Comparison of ENCODE assay signal across 11 cellular contexts in the genomic region with DNA sequence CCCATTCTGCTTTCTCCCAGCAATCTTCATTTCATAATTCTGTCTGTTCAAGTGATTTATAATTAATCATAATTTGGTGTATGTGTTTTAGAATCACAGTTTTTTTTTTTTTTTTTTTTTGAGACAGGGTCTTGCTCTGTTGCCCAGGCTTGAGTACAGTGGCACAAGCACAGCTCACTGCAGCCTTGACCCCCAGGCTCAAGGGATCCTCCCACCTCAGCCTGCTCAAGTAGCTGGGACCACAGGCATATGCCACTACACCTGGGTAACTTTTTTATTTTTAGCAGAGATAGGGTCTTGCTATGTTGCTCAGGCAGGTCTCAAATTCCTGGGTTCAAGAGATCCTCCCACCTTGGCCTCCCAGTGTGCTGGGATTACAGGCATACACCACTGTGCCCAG. TPM values are rescaled to one million over a fixed set of nuclear protein-coding genes. Genes with fewer than 3 reads are reported as not detected.
"Had no signal": no experiment of that assay in that cellular context is flagged by ENCODE, and none has a peak within 500 bp of the region (broad histone marks: within the 10 kb centered on the region; RNA-seq: fewer than 3 reads in every experiment).

No MANE protein-coding gene starts in this region.

- H3K4me2 ChIP-seq: GM23338 had no signal

- FAIRE-seq: H1 had no signal

- H3K4me1 ChIP-seq: HAP-1 had no signal

- H3K36me3 ChIP-seq: HAP-1 had no signal

- DNase-seq: GM23248, GOT3, H7, H9, HCEC 1CT, HFFc6 had no signal

- H3K27ac Mint-ChIP-seq: GM23338, H9, HFFc6 had no signal

- H3K4me1 Mint-ChIP-seq: H9 had no signal

- H3K4me3 Mint-ChIP-seq: GM23338, H9, HFFc6 had no signal

- ATAC-seq: GM23338, HCT116 had no signal

- H2AFZ ChIP-seq: GM23248, GM23338 had no signal

- H3K9me3 ChIP-seq: HAP-1 had no signal

- H3K27ac ChIP-seq: GM23248 had no signal

- H3K9me3 Mint-ChIP-seq: GM23338, H9, HFFc6 had no signal

- H3K4me3 ChIP-seq: GM23248, GM23338, HAP-1 had no signal

- H3K9ac ChIP-seq: GM23248 had no signal

RNA-seq across cellular contexts. Expression of gene PLA2G12B, which starts 49.2 kb away (rescaled TPM):
- total RNA-seq: GM23248, GM23338, H1, H4, H9, HFFc6 had no signal
- polyA plus RNA-seq: GM23248, GM23338, H1 had no signal
